In the genomic region with DNA sequence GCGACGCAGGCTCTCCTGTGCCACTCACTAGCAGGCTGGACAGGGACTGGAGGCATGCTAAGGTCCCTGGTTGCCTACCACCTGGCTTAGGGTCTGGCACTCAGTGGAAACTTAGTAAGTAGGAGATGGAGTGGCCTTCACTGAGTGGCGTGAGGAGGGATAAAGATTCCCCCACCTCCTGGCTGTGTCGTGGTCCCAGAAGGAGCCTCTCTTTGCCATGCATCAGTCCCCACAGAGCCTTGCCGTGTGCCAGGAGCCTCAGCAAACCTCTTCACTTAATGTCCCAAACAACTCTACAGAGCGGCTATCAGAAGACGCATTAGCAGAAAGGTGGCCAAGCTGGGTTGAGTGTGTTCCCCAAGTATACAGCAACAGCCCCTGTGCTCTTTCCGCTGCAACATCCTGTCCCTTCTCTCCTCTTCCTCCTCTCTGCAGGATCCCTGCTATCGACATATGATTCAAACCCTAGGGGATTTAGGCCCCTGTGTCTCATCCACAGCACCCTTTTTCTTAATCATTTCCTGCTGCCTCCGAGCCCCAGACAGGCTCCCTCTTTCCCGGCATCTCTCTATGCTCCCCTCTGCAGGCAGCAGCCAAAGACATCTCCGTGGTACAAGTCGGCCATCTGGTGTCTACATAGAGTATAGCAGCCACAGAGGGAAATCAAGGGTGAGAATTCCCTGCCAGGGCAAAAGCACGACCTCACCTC, we compare ENCODE assay signal across 8 cellular contexts.
A peak's percentile ranks its signal among the peaks of the same experiment; 100 is the strongest.
DNase-seq lines count a peak whose midpoint lies in the region; ATAC-seq, FAIRE-seq and TF ChIP-seq lines count a peak whose summit lies in the region.

No MANE protein-coding gene starts in this region.

- no peaks in the 10 kb centered on the region for H3K4me1 ChIP-seq in pancreas

- H3K27ac ChIP-seq in pancreas, result no peak overlapping the region

- TF ChIP-seq CTCF in AG09309 (IDR thresholded peaks at IDR 0.05; ENCODE audit: control insufficient read depth, insufficient read depth, low read depth, low read length, missing control alignments), result peak; percentile 94
- TF ChIP-seq CTCF in pancreas (IDR thresholded peaks at IDR 0.05), result peak; percentile 20 to 49 (median 46)

- intact Hi-C loops in pancreas (cut with DNase I), result loop anchor here in 2 of 3 donors (5.0 to 10.0 kb wide), 3 partner anchors 112 to 297 kb away; no protein-coding TSS in a partner anchor

- H3K27me3 ChIP-seq in pancreas, result no peaks in the 10 kb centered on the region

- 23 to 26% methylated on average over 14 of the region's 14 CpGs for WGBS in pancreas, 2 donors

- no peak overlapping the region for H3K4me3 ChIP-seq in AG09309 (ENCODE audit: control insufficient read depth, low read depth, low read length)
- H3K4me3 ChIP-seq in pancreas, result no peak overlapping the region

- FAIRE-seq in frontal cortex (lab: Jason Lieb, UNC) (no peak), pancreas (lab: Jason Lieb, UNC) (no peak)

- ATAC-seq in GM18519 (IDR thresholded peaks at IDR 0.05; ENCODE audit: low FRiP score, unreplicated experiment) (peak; percentile 44), pancreas (peak in 3 of 4 donors; percentile 85 to 94 (median 92)), GM21825 (IDR thresholded peaks at IDR 0.05; ENCODE audit: unreplicated experiment) (no peak), HG03159 (IDR thresholded peaks at IDR 0.05; ENCODE audit: unreplicated experiment) (no peak)

- H3K9me3 ChIP-seq in pancreas, result no peaks in the 10 kb centered on the region

- no peaks in the 10 kb centered on the region for H3K36me3 ChIP-seq in pancreas

- DNase-seq in AG09309 (ENCODE audit: low read depth), result peak; percentile 52
- peak; percentile 64 for DNase-seq in NCI-H2171 treated with DMSO at 0.1 percent for 48 hours (lab: John Stamatoyannopoulos, UW)
- peak; percentile 2 for DNase-seq in activated CD8-positive, alpha-beta memory T cell treated with anti-CD3 and anti-CD28 coated beads, Interleukin-2, amount 50 U/mL, for 24 hours (ENCODE audit: extremely low read depth)
- DNase-seq in frontal cortex (ENCODE audit: low spot score in 2 of 2), result peak; percentile 72 to 80
- peak in 3 of 6 donors; percentile 19 to 49 (median 30) for DNase-seq in pancreas

Comparison
In these comparisons a context has a peak if more than half of its experiments do, and no peak if none do; other contexts are left out.
1. ATAC-seq: peak in GM18519 (single experiment) and pancreas (3 of 4); none in GM21825 (single experiment) and HG03159 (single experiment).